25 cellular contexts compared by ENCODE assay signal in genomic region chr15:80559320-80559693, GRCh38.
"Had no signal": no experiment of that assay in that cellular context is flagged by ENCODE, and none has a peak within 500 bp of the region (broad histone marks: within the 10 kb centered on the region; RNA-seq: fewer than 3 reads in every experiment).

No MANE protein-coding gene starts in this region.

- H3K9me3 ChIP-seq: breast epithelium, ovary, sigmoid colon, spleen, stomach, testis had no signal

- H3K27ac Mint-ChIP-seq: activated CD8-positive, alpha-beta memory T cell treated with anti-CD3 and anti-CD28 coated beads, Interleukin-2, amount 10 ng/mL, durations not matched to agents 7 days and 5 days; activated naive CD4-positive, alpha-beta T cell treated with anti-CD3 and anti-CD28 coated beads for 36 hours; activated naive CD8-positive, alpha-beta T cell treated with anti-CD3 and anti-CD28 coated beads, Interleukin-2, amount 50 U/mL, for 24 hours; activated T-helper 2 cell treated with anti-CD3 and anti-CD28 coated beads, Interferon-gamma antibody, Interleukin-2, Interleukin-4, amounts not matched to agents 10 μg/mL and 5 μg/mL and 100 μg/mL, durations not matched to agents 14 hours and 24 hours and 36 hours; dendritic cell treated with granulocyte-macrophage colony-stimulating factor and Interleukin-4, amounts not matched to agents 40 ng/mL and 50 ng/mL, for 4 days; neural progenitor cell had no signal

- H3K36me3 ChIP-seq: breast epithelium, neural progenitor cell, ovary, spleen had no signal

- H3K4me1 ChIP-seq: breast epithelium, neural progenitor cell, sigmoid colon, stomach had no signal

- ATAC-seq: activated CD8-positive, alpha-beta memory T cell treated with anti-CD3 and anti-CD28 coated beads, Interleukin-2, amount 10 ng/mL, durations not matched to agents 7 days and 5 days; activated naive CD8-positive, alpha-beta T cell treated with anti-CD3 and anti-CD28 coated beads, Interleukin-2, amount 50 U/mL, for 24 hours; left cardiac atrium had no signal

- H3K27me3 ChIP-seq: breast epithelium, neural progenitor cell, ovary, sigmoid colon, spleen, stomach, testis had no signal

- H3K4me3 ChIP-seq: breast epithelium, neural progenitor cell, ovary, sigmoid colon, spleen, stomach, testis had no signal

- H3K9me3 Mint-ChIP-seq: activated naive CD4-positive, alpha-beta T cell treated with anti-CD3 and anti-CD28 coated beads for 36 hours; activated naive CD8-positive, alpha-beta T cell treated with anti-CD3 and anti-CD28 coated beads, Interleukin-2, amount 50 U/mL, for 24 hours; activated T-helper 2 cell treated with anti-CD3 and anti-CD28 coated beads, Interferon-gamma antibody, Interleukin-2, Interleukin-4, amounts not matched to agents 10 μg/mL and 5 μg/mL and 100 μg/mL, durations not matched to agents 14 hours and 24 hours and 36 hours; dendritic cell treated with granulocyte-macrophage colony-stimulating factor and Interleukin-4, amounts not matched to agents 40 ng/mL and 50 ng/mL, for 4 days; immature natural killer cell; neural progenitor cell had no signal

- H3K36me3 Mint-ChIP-seq: activated CD8-positive, alpha-beta memory T cell treated with anti-CD3 and anti-CD28 coated beads, Interleukin-2, amount 10 ng/mL, durations not matched to agents 7 days and 5 days; immature natural killer cell; naive B cell had no signal

- H3K4me3 Mint-ChIP-seq: activated CD8-positive, alpha-beta memory T cell treated with anti-CD3 and anti-CD28 coated beads, Interleukin-2, amount 10 ng/mL, durations not matched to agents 7 days and 5 days; activated naive CD4-positive, alpha-beta T cell treated with anti-CD3 and anti-CD28 coated beads for 36 hours; activated naive CD8-positive, alpha-beta T cell treated with anti-CD3 and anti-CD28 coated beads, Interleukin-2, amount 50 U/mL, for 24 hours; dendritic cell treated with granulocyte-macrophage colony-stimulating factor and Interleukin-4, amounts not matched to agents 40 ng/mL and 50 ng/mL, for 4 days; immature natural killer cell; naive B cell; neural progenitor cell had no signal

- H3K4me1 Mint-ChIP-seq: activated CD8-positive, alpha-beta memory T cell treated with anti-CD3 and anti-CD28 coated beads, Interleukin-2, amount 10 ng/mL, durations not matched to agents 7 days and 5 days; activated naive CD8-positive, alpha-beta T cell treated with anti-CD3 and anti-CD28 coated beads, Interleukin-2, amount 50 U/mL, for 24 hours; immature natural killer cell; naive B cell; neural progenitor cell had no signal

- DNase-seq: activated CD4-positive, alpha-beta T cell treated with anti-CD3 and anti-CD28 coated beads for 1 hour; activated CD4-positive, alpha-beta T cell treated with anti-CD3 and anti-CD28 coated beads, Interleukin-2, amount 50 U/mL, for 4 hours; activated CD8-positive, alpha-beta memory T cell treated with anti-CD3 and anti-CD28 coated beads, Interleukin-2, amount 10 ng/mL, durations not matched to agents 7 days and 5 days; activated naive CD4-positive, alpha-beta T cell treated with anti-CD3 and anti-CD28 coated beads for 36 hours; activated naive CD8-positive, alpha-beta T cell treated with anti-CD3 and anti-CD28 coated beads, Interleukin-2, amount 50 U/mL, for 24 hours; activated T-cell treated with anti-CD3 and anti-CD28 coated beads, Interleukin-2, amount 50 U/mL, for 1 hour; aorta; cerebellar nuclear complex; effector memory CD4-positive, alpha-beta T cell; foreskin melanocyte; head of caudate nucleus; immature natural killer cell; left cardiac atrium; mammary epithelial cell; naive B cell; ovary; sigmoid colon; spleen; stomach; T-helper 9 cell; testis had no signal
